Comparison of ENCODE assay signal across 20 cellular contexts in the genomic region with DNA sequence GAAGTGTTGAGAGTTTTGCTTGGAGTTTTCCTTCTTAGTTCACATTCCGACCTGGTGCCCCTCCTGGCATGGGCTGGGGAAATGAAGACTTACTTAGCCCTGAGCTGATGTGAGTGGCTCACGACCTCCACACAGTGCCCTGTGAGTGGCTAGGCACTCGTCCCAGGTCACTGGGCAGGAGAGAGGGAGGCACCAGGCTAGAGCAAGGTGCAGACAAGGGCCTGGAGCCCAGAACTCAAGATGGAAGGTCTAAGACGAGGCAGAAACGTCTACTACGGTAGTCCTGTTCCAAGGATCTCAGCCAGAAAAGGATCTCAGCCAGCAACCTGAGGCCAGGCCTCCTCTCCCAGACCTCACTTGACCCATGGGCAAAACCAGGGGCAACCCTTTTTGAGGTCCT. TPM values are rescaled to one million over a fixed set of nuclear protein-coding genes. Genes with fewer than 3 reads are reported as not detected.
"Had no signal": no experiment of that assay in that cellular context is flagged by ENCODE, and none has a peak within 500 bp of the region (broad histone marks: within the 10 kb centered on the region; RNA-seq: fewer than 3 reads in every experiment).

No MANE protein-coding gene starts in this region.

- H3K4me3 Mint-ChIP-seq: activated CD4-positive, alpha-beta memory T cell treated with anti-CD3 and anti-CD28 coated beads, Interleukin-2, amount 10 ng/mL, durations not matched to agents 7 days and 5 days; activated naive CD8-positive, alpha-beta T cell treated with anti-CD3 and anti-CD28 coated beads, Interleukin-2, amount 10 ng/mL, durations not matched to agents 7 days and 5 days; natural killer cell had no signal

- DNase-seq: activated CD4-positive, alpha-beta memory T cell treated with anti-CD3 and anti-CD28 coated beads, Interleukin-2, amount 10 ng/mL, durations not matched to agents 7 days and 5 days; activated CD4-positive, alpha-beta T cell treated with anti-CD3 and anti-CD28 coated beads for 1 hour; activated gamma-delta T cell; activated naive CD8-positive, alpha-beta T cell treated with anti-CD3 and anti-CD28 coated beads, Interleukin-2, amount 10 ng/mL, durations not matched to agents 7 days and 5 days; anterior cingulate cortex; effector CD8-positive, alpha-beta T cell; hypothalamus; natural killer cell; occipital lobe; SJCRH30; spleen; stimulated activated CD4-positive, alpha-beta T cell treated with anti-CD3 and anti-CD28 coated beads, Interleukin-1b, Interleukin-23, amount 100 ng/mL, for 48 hours; stimulated activated naive CD4-positive, alpha-beta T cell treated with Interleukin-2 at 50 U/mL for 16 hours; T-helper 9 cell; upper lobe of right lung had no signal

- H3K4me1 ChIP-seq: SJCRH30 had no signal

- H3K27me3 Mint-ChIP-seq: activated CD4-positive, alpha-beta memory T cell treated with anti-CD3 and anti-CD28 coated beads, Interleukin-2, amount 10 ng/mL, durations not matched to agents 7 days and 5 days; activated naive CD8-positive, alpha-beta T cell treated with anti-CD3 and anti-CD28 coated beads, Interleukin-2, amount 10 ng/mL, durations not matched to agents 7 days and 5 days; progenitor cell of endocrine pancreas had no signal

- H3K9me3 ChIP-seq: SJCRH30, spleen, upper lobe of right lung had no signal

- ATAC-seq: natural killer cell, sciatic nerve, upper lobe of right lung had no signal

- H3K4me3 ChIP-seq: SJCRH30, spleen, upper lobe of right lung had no signal

- H3K36me3 Mint-ChIP-seq: natural killer cell had no signal

- H3K36me3 ChIP-seq: SJCRH30 had no signal

- H3K27me3 ChIP-seq: SJCRH30, spleen, upper lobe of right lung had no signal

- H3K27ac Mint-ChIP-seq: activated CD4-positive, alpha-beta memory T cell treated with anti-CD3 and anti-CD28 coated beads, Interleukin-2, amount 10 ng/mL, durations not matched to agents 7 days and 5 days; activated naive CD8-positive, alpha-beta T cell treated with anti-CD3 and anti-CD28 coated beads, Interleukin-2, amount 10 ng/mL, durations not matched to agents 7 days and 5 days; progenitor cell of endocrine pancreas had no signal

- H3K9me3 Mint-ChIP-seq: activated CD4-positive, alpha-beta memory T cell treated with anti-CD3 and anti-CD28 coated beads, Interleukin-2, amount 10 ng/mL, durations not matched to agents 7 days and 5 days; activated naive CD8-positive, alpha-beta T cell treated with anti-CD3 and anti-CD28 coated beads, Interleukin-2, amount 10 ng/mL, durations not matched to agents 7 days and 5 days; natural killer cell had no signal

- H3K27ac ChIP-seq: epithelial cell of prostate, SJCRH30, spleen had no signal

RNA-seq across cellular contexts. Expression of a gene that starts 50.5 kb away (rescaled TPM):
- total RNA-seq: activated CD4-positive, alpha-beta memory T cell treated with anti-CD3 and anti-CD28 coated beads, Interleukin-2, amount 10 ng/mL, durations not matched to agents 7 days and 5 days; activated naive CD8-positive, alpha-beta T cell treated with anti-CD3 and anti-CD28 coated beads, Interleukin-2, amount 10 ng/mL, durations not matched to agents 7 days and 5 days; bronchial epithelial cell; mononuclear cell; natural killer cell had no signal
